Comparison of ENCODE assay signal across 1 cellular context in the genomic region with DNA sequence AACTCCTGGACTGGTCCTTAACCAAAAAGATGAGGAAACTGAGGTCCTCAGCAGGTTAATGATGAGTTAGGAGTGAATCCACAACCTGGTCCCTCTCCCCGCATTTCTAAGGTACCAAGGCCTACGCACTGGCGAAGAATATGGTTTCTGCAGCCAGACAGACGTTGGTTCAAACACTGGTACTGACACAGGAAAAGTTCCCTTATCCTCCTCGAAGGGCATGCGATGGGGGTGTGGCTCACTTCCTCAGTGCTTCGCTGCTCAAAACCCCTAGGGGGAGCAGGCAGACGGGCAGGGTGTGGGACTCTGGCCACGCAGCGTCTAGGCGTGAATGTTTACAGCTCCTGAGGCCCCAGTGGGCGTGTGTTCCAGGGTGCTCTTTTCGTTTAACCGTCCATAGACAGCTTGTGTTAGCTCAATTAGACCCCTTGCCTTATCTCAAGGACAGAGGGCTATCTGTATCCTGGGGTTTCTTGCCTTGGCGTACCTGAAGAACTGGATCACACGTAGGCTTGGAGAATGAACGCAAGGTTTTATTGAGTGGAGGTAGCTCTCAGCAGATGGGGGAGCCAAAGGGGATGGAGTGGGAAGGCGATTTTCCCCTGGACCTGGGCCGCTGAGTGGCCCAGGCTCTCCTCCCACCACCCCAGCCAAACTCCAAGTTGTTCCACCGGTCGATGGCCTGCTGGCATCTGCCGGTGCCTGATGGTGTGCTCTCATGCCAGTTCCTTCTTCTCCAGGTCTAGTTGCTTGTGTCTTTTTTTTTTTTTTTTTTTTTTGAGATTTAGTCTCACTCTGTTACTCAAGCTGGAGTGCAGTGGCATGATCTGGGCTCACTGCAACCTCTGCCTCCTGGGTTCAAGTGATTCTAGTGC.
TF ChIP-seq lines count a peak whose summit lies in the region.

No MANE protein-coding gene starts in this region.

TF ChIP-seq in HepG2, 621 proteins besides CTCF, POLR2A, EP300 and RAD21 (continued from another document and continues in another):
- TF ChIP-seq, protein P1, sequence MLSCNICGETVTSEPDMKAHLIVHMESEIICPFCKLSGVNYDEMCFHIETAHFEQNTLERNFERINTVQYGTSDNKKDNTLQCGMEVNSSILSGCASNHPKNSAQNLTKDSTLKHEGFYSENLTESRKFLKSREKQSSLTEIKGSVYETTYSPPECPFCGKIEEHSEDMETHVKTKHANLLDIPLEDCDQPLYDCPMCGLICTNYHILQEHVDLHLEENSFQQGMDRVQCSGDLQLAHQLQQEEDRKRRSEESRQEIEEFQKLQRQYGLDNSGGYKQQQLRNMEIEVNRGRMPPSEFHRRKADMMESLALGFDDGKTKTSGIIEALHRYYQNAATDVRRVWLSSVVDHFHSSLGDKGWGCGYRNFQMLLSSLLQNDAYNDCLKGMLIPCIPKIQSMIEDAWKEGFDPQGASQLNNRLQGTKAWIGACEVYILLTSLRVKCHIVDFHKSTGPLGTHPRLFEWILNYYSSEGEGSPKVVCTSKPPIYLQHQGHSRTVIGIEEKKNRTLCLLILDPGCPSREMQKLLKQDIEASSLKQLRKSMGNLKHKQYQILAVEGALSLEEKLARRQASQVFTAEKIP (CRISPR knock-in tag; IDR thresholded peaks at IDR 0.05; ENCODE audit: borderline replicate concordance): no peak
- TF ChIP-seq MEF2D (CRISPR knock-in tag; IDR thresholded peaks at IDR 0.05) (peak; percentile 74; the same call in 1 of the 2 replicates), NR2F6 (IDR thresholded peaks at IDR 0.05) (no peak), NR2F6 (CRISPR knock-in tag; IDR thresholded peaks at IDR 0.05) (no peak), ZNF564 (CRISPR knock-in tag; IDR thresholded peaks at IDR 0.05) (no peak), AGO2 (optimal IDR thresholded peaks at IDR 0.05; ENCODE audit: low read depth, low read length) (no peak), MIER3 (CRISPR knock-in tag; IDR thresholded peaks at IDR 0.05; ENCODE audit: borderline replicate concordance) (no peak), SRF (IDR thresholded peaks at IDR 0.05; ENCODE audit: low read depth, low read length) (no peak), XRCC5 (optimal IDR thresholded peaks at IDR 0.05; ENCODE audit: low read length) (peak; percentile 98), TCF7 (IDR thresholded peaks at IDR 0.05; ENCODE audit: low read depth) (no peak), ZFP36L2 (CRISPR knock-in tag; IDR thresholded peaks at IDR 0.05) (no peak), NCOA1 (CRISPR knock-in tag; IDR thresholded peaks at IDR 0.05) (no peak), MXI1 (IDR thresholded peaks at IDR 0.05; ENCODE audit: borderline replicate concordance, low read depth, low read length) (no peak; the same call in 2 of the 3 replicates), SIX1 (CRISPR knock-in tag; IDR thresholded peaks at IDR 0.05; ENCODE audit: borderline replicate concordance) (no peak), TSC22D2 (CRISPR knock-in tag; IDR thresholded peaks at IDR 0.05; ENCODE audit: borderline replicate concordance) (peak; percentile 71; the same call in 1 of the 2 replicates), ZFP37 (CRISPR knock-in tag; IDR thresholded peaks at IDR 0.05; ENCODE audit: borderline replicate concordance) (peak; percentile 51; the same call in 1 of the 2 replicates), ZNF569 (CRISPR knock-in tag; IDR thresholded peaks at IDR 0.05; ENCODE audit: borderline replicate concordance) (no peak), PHF20 (CRISPR knock-in tag; IDR thresholded peaks at IDR 0.05) (no peak), PLRG1 (conservative IDR thresholded peaks at IDR 0.05) (no peak), ZNF605 (CRISPR knock-in tag; IDR thresholded peaks at IDR 0.05) (no peak), TEAD2 (CRISPR knock-in tag; IDR thresholded peaks at IDR 0.05) (0 out of 2 replicates have a peak, but pooled peaks have one; percentile 30), ZNF790 (CRISPR knock-in tag; IDR thresholded peaks at IDR 0.05; ENCODE audit: borderline replicate concordance) (no peak), CCAR2 (optimal IDR thresholded peaks at IDR 0.05; ENCODE audit: low read depth, low read length) (no peak), RBFOX2 (IDR thresholded peaks at IDR 0.05; ENCODE audit: low read depth, low read length) (no peak), SOX13 (IDR thresholded peaks at IDR 0.05) (no peak), SOX13 (CRISPR knock-in tag; conservative IDR thresholded peaks at IDR 0.05 in 1 of 2, IDR thresholded peaks at IDR 0.05 in 1 of 2) (peak in 1 of 2 experiments; percentile 51; a peak in 1 of 4 replicates), SPEN (CRISPR knock-in tag; IDR thresholded peaks at IDR 0.05; ENCODE audit: low read depth) (peak; percentile 67; the same call in 1 of the 2 replicates), MEIS1 (CRISPR knock-in tag; IDR thresholded peaks at IDR 0.05; ENCODE audit: borderline replicate concordance) (peak; percentile 27; the same call in 1 of the 2 replicates), MED13 (CRISPR knock-in tag; IDR thresholded peaks at IDR 0.05) (no peak), ZMYM4 (CRISPR knock-in tag; IDR thresholded peaks at IDR 0.05) (peak; percentile 79)
- TF ChIP-seq, protein P2, sequence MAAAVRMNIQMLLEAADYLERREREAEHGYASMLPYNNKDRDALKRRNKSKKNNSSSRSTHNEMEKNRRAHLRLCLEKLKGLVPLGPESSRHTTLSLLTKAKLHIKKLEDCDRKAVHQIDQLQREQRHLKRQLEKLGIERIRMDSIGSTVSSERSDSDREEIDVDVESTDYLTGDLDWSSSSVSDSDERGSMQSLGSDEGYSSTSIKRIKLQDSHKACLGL (CRISPR knock-in tag; IDR thresholded peaks at IDR 0.05): peak; percentile 35; the same call in 1 of the 2 replicates
- TF ChIP-seq, protein P3, sequence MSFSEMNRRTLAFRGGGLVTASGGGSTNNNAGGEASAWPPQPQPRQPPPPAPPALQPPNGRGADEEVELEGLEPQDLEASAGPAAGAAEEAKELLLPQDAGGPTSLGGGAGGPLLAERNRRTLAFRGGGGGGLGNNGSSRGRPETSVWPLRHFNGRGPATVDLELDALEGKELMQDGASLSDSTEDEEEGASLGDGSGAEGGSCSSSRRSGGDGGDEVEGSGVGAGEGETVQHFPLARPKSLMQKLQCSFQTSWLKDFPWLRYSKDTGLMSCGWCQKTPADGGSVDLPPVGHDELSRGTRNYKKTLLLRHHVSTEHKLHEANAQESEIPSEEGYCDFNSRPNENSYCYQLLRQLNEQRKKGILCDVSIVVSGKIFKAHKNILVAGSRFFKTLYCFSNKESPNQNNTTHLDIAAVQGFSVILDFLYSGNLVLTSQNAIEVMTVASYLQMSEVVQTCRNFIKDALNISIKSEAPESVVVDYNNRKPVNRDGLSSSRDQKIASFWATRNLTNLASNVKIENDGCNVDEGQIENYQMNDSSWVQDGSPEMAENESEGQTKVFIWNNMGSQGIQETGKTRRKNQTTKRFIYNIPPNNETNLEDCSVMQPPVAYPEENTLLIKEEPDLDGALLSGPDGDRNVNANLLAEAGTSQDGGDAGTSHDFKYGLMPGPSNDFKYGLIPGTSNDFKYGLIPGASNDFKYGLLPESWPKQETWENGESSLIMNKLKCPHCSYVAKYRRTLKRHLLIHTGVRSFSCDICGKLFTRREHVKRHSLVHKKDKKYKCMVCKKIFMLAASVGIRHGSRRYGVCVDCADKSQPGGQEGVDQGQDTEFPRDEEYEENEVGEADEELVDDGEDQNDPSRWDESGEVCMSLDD (CRISPR knock-in tag; IDR thresholded peaks at IDR 0.05; ENCODE audit: borderline replicate concordance): no peak
- TF ChIP-seq, protein P4, sequence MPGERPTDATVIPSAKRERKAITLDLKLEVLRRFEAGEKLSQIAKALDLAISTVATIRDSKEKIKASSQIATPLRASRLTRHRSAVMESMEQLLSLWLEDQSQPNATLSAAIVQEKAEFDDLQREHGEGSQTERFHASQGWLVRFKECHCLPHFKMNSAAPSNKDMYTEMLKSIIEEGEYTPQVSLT (CRISPR knock-in tag; IDR thresholded peaks at IDR 0.05; ENCODE audit: borderline replicate concordance, low read depth): no peak
- TF ChIP-seq, protein P5, sequence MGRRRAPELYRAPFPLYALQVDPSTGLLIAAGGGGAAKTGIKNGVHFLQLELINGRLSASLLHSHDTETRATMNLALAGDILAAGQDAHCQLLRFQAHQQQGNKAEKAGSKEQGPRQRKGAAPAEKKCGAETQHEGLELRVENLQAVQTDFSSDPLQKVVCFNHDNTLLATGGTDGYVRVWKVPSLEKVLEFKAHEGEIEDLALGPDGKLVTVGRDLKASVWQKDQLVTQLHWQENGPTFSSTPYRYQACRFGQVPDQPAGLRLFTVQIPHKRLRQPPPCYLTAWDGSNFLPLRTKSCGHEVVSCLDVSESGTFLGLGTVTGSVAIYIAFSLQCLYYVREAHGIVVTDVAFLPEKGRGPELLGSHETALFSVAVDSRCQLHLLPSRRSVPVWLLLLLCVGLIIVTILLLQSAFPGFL (CRISPR knock-in tag; IDR thresholded peaks at IDR 0.05): no peak; the same call in 1 of the 2 replicates
- TF ChIP-seq, protein P6, sequence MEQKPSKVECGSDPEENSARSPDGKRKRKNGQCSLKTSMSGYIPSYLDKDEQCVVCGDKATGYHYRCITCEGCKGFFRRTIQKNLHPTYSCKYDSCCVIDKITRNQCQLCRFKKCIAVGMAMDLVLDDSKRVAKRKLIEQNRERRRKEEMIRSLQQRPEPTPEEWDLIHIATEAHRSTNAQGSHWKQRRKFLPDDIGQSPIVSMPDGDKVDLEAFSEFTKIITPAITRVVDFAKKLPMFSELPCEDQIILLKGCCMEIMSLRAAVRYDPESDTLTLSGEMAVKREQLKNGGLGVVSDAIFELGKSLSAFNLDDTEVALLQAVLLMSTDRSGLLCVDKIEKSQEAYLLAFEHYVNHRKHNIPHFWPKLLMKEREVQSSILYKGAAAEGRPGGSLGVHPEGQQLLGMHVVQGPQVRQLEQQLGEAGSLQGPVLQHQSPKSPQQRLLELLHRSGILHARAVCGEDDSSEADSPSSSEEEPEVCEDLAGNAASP (CRISPR knock-in tag; IDR thresholded peaks at IDR 0.05; ENCODE audit: borderline replicate concordance): peak; percentile 32; the same call in 1 of the 2 replicates
- TF ChIP-seq, protein P7, sequence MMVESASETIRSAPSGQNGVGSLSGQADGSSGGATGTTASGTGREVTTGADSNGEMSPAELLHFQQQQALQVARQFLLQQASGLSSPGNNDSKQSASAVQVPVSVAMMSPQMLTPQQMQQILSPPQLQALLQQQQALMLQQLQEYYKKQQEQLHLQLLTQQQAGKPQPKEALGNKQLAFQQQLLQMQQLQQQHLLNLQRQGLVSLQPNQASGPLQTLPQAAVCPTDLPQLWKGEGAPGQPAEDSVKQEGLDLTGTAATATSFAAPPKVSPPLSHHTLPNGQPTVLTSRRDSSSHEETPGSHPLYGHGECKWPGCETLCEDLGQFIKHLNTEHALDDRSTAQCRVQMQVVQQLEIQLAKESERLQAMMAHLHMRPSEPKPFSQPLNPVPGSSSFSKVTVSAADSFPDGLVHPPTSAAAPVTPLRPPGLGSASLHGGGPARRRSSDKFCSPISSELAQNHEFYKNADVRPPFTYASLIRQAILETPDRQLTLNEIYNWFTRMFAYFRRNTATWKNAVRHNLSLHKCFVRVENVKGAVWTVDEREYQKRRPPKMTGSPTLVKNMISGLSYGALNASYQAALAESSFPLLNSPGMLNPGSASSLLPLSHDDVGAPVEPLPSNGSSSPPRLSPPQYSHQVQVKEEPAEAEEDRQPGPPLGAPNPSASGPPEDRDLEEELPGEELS (CRISPR knock-in tag; IDR thresholded peaks at IDR 0.05): peak; percentile 83
- TF ChIP-seq, protein P8, sequence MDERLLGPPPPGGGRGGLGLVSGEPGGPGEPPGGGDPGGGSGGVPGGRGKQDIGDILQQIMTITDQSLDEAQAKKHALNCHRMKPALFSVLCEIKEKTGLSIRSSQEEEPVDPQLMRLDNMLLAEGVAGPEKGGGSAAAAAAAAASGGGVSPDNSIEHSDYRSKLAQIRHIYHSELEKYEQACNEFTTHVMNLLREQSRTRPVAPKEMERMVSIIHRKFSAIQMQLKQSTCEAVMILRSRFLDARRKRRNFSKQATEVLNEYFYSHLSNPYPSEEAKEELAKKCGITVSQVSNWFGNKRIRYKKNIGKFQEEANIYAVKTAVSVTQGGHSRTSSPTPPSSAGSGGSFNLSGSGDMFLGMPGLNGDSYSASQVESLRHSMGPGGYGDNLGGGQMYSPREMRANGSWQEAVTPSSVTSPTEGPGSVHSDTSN (CRISPR knock-in tag; IDR thresholded peaks at IDR 0.05): no peak
- TF ChIP-seq, protein P9, sequence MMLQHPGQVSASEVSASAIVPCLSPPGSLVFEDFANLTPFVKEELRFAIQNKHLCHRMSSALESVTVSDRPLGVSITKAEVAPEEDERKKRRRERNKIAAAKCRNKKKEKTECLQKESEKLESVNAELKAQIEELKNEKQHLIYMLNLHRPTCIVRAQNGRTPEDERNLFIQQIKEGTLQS (CRISPR knock-in tag; IDR thresholded peaks at IDR 0.05): no peak
- TF ChIP-seq, protein P10, sequence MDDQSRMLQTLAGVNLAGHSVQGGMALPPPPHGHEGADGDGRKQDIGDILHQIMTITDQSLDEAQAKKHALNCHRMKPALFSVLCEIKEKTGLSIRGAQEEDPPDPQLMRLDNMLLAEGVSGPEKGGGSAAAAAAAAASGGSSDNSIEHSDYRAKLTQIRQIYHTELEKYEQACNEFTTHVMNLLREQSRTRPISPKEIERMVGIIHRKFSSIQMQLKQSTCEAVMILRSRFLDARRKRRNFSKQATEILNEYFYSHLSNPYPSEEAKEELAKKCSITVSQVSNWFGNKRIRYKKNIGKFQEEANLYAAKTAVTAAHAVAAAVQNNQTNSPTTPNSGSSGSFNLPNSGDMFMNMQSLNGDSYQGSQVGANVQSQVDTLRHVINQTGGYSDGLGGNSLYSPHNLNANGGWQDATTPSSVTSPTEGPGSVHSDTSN (CRISPR knock-in tag; IDR thresholded peaks at IDR 0.05; ENCODE audit: borderline replicate concordance): no peak
- TF ChIP-seq, protein P11, sequence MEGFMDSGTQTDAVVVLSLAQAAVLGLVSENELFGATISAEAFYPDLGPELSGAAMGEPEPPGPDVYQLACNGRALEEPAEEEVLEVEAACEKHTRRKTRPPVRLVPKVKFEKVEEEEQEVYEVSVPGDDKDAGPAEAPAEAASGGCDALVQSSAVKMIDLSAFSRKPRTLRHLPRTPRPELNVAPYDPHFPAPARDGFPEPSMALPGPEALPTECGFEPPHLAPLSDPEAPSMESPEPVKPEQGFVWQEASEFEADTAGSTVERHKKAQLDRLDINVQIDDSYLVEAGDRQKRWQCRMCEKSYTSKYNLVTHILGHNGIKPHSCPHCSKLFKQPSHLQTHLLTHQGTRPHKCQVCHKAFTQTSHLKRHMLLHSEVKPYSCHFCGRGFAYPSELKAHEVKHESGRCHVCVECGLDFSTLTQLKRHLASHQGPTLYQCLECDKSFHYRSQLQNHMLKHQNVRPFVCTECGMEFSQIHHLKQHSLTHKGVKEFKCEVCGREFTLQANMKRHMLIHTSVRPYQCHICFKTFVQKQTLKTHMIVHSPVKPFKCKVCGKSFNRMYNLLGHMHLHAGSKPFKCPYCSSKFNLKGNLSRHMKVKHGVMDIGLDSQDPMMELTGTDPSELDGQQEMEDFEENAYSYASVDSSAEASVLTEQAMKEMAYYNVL (CRISPR knock-in tag; IDR thresholded peaks at IDR 0.05; ENCODE audit: borderline replicate concordance): peak; percentile 77; the same call in 1 of the 2 replicates
